ENCODE assay signal across 9 cellular contexts in the genomic region with DNA sequence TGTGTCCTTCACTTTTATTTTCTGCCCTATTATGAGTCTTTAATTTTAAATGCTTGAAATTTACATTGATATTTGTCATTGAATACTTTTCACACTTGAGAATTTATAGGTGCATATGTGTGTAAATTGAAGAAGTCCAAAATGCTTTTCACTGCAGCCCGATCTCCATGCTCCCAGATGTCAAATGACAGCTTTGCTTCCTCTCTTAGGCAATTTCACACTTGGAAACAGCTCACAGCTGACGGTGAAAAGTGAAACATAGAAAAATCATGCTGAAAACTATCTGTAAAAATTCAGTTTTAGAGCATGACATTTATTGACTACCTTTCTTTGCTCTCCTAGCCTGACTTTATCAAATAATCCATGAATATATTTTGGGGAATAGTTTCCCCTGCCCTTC.
"Had no signal": no experiment of that assay in that cellular context is flagged by ENCODE, and none has a peak within 500 bp of the region (broad histone marks: within the 10 kb centered on the region; RNA-seq: fewer than 3 reads in every experiment).

No MANE protein-coding gene starts in this region.

- H3K4me3 ChIP-seq: GM23248, HAP-1, K562 had no signal

- DNase-seq: GM23248, GOT3, H7, HFFc6, IMR-90 had no signal

- H3K36me3 ChIP-seq: HAP-1 had no signal

- H3K9me3 Mint-ChIP-seq: HFFc6 had no signal

- H3K27ac ChIP-seq: GM23248, HL-60 had no signal

- H3K27ac Mint-ChIP-seq: HFFc6 had no signal

- H3K4me3 Mint-ChIP-seq: HFFc6 had no signal

- ATAC-seq: HCT116, K562 had no signal

- H3K9ac ChIP-seq: GM23248 had no signal

- H3K9me3 ChIP-seq: HAP-1 had no signal

- H2AFZ ChIP-seq: GM23248 had no signal
